ENCODE assay signal across 21 cellular contexts in the genomic region with DNA sequence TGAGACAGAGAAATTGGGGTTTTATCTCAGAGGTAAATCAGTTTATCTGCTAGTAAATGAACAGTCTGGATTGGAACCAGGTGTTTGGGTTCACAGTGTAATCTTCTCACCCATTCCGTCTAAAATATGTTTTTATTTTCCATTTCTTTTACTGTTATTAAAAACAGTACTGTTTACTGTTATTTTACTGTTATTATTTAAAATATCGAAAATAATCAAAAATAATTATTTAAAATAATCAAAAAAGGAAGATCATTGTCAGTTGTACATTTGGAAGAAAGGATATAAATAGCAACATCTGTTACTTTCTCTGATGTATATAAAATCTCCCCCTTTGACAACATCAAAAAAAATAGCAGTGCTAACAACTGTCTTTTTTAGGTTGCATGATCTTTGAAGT.
"Had no signal": no experiment of that assay in that cellular context is flagged by ENCODE, and none has a peak within 500 bp of the region (broad histone marks: within the 10 kb centered on the region; RNA-seq: fewer than 3 reads in every experiment).

No MANE protein-coding gene starts in this region.

- H3K9me3 Mint-ChIP-seq: activated naive CD8-positive, alpha-beta T cell treated with anti-CD3 and anti-CD28 coated beads for 36 hours; activated T-cell treated with anti-CD3 and anti-CD28 coated beads, Interleukin-2, amount 50 U/mL, for 24 hours; natural killer cell treated with Interleukin-12 subunit alpha and Interleukin-12 subunit beta and Interleukin-15 and Interleukin-18, amount 100 ng/mL, for 72 hours; stimulated activated naive B cell treated with anti-CD40 and anti-IgM and Interleukin-4, amounts not matched to agents 10 μg/mL and 1 μg/mL and 100 μg/mL, for 72 hours had no signal

- H3K27ac ChIP-seq: right lobe of liver, testis, uterus had no signal

- H3K27ac Mint-ChIP-seq: activated CD4-positive, alpha-beta T cell treated with anti-CD3 and anti-CD28 coated beads for 36 hours; activated naive CD8-positive, alpha-beta T cell treated with anti-CD3 and anti-CD28 coated beads for 36 hours; activated T-cell treated with anti-CD3 and anti-CD28 coated beads, Interleukin-2, amount 50 U/mL, for 24 hours; natural killer cell treated with Interleukin-12 subunit alpha and Interleukin-12 subunit beta and Interleukin-15 and Interleukin-18, amount 100 ng/mL, for 72 hours; stimulated activated naive B cell treated with anti-CD40 and anti-IgM and Interleukin-4, amounts not matched to agents 10 μg/mL and 1 μg/mL and 100 μg/mL, for 72 hours had no signal

- ATAC-seq: activated CD4-positive, alpha-beta T cell treated with anti-CD3 and anti-CD28 coated beads for 36 hours; left ventricle myocardium superior; natural killer cell treated with Interleukin-12 subunit alpha and Interleukin-12 subunit beta and Interleukin-15 and Interleukin-18, amount 100 ng/mL, for 72 hours; right lobe of liver; stimulated activated naive B cell treated with anti-CD40 and anti-IgM and Interleukin-4, amounts not matched to agents 10 μg/mL and 1 μg/mL and 100 μg/mL, for 72 hours had no signal

- H3K4me1 ChIP-seq: right lobe of liver had no signal

- FAIRE-seq: bronchial epithelial cell had no signal

- H3K36me3 ChIP-seq: right lobe of liver, uterus had no signal

- H3K27me3 Mint-ChIP-seq: activated CD4-positive, alpha-beta T cell treated with anti-CD3 and anti-CD28 coated beads for 36 hours; activated naive CD8-positive, alpha-beta T cell treated with anti-CD3 and anti-CD28 coated beads for 36 hours; activated T-cell treated with anti-CD3 and anti-CD28 coated beads, Interleukin-2, amount 50 U/mL, for 24 hours; natural killer cell treated with Interleukin-12 subunit alpha and Interleukin-12 subunit beta and Interleukin-15 and Interleukin-18, amount 100 ng/mL, for 72 hours; stimulated activated naive B cell treated with anti-CD40 and anti-IgM and Interleukin-4, amounts not matched to agents 10 μg/mL and 1 μg/mL and 100 μg/mL, for 72 hours had no signal

- H3K36me3 Mint-ChIP-seq: natural killer cell treated with Interleukin-12 subunit alpha and Interleukin-12 subunit beta and Interleukin-15 and Interleukin-18, amount 100 ng/mL, for 72 hours had no signal

- H3K4me3 ChIP-seq: right lobe of liver, skin epidermis, testis, uterus had no signal

- H3K27me3 ChIP-seq: right lobe of liver, testis, uterus had no signal

- DNase-seq: activated CD4-positive, alpha-beta T cell treated with anti-CD3 and anti-CD28 coated beads for 36 hours; activated CD4-positive, alpha-beta T cell treated with anti-CD3 and anti-CD28 coated beads, Interleukin-2, amount 50 U/mL, for 4 hours; activated CD8-positive, alpha-beta memory T cell treated with anti-CD3 and anti-CD28 coated beads for 24 hours; activated CD8-positive, alpha-beta memory T cell treated with anti-CD3 and anti-CD28 coated beads, Interleukin-2, amount 50 U/mL, for 4 hours; activated naive CD4-positive, alpha-beta T cell treated with Interleukin-2 at 50 U/mL for 16 hours; activated naive CD8-positive, alpha-beta T cell treated with anti-CD3 and anti-CD28 coated beads for 36 hours; activated T-cell treated with anti-CD3 and anti-CD28 coated beads, Interleukin-2, amount 50 U/mL, for 24 hours; cerebellar nuclear complex; cortex of kidney; left ventricle myocardium superior; right lobe of liver; stimulated activated CD4-positive, alpha-beta T cell treated with anti-CD3 and anti-CD28 coated beads, Interleukin-15, amount 100 ng/mL, for 24 hours; stimulated activated naive B cell treated with anti-CD40 and anti-IgM and Interleukin-4, amounts not matched to agents 10 μg/mL and 1 μg/mL and 100 μg/mL, for 72 hours; T-helper 1 cell; T-helper 9 cell; testis; trophoblast cell; uterus had no signal

- H3K9me3 ChIP-seq: right lobe of liver, testis, uterus had no signal

- H3K4me3 Mint-ChIP-seq: activated CD4-positive, alpha-beta T cell treated with anti-CD3 and anti-CD28 coated beads for 36 hours; activated naive CD8-positive, alpha-beta T cell treated with anti-CD3 and anti-CD28 coated beads for 36 hours; activated T-cell treated with anti-CD3 and anti-CD28 coated beads, Interleukin-2, amount 50 U/mL, for 24 hours; natural killer cell treated with Interleukin-12 subunit alpha and Interleukin-12 subunit beta and Interleukin-15 and Interleukin-18, amount 100 ng/mL, for 72 hours; stimulated activated naive B cell treated with anti-CD40 and anti-IgM and Interleukin-4, amounts not matched to agents 10 μg/mL and 1 μg/mL and 100 μg/mL, for 72 hours had no signal
